In genomic region chr3:115788921-115789470, GRCh38 we compare ENCODE assay signal across 14 cellular contexts.
DNase-seq lines count a peak whose midpoint lies in the region; ATAC-seq and TF ChIP-seq lines count a peak whose summit lies in the region.
"Had no signal": no experiment of that assay in that cellular context is flagged by ENCODE, and none has a peak within 500 bp of the region (broad histone marks: within the 10 kb centered on the region; RNA-seq: fewer than 3 reads in every experiment).

No MANE protein-coding gene starts in this region.

- H3K4me1 Mint-ChIP-seq in CD4-positive, alpha-beta memory T cell: peaks cover 28 to 42% (median 33%) of the 10 kb centered on the region in 4 donors

- intact Hi-C loops in CD4-positive, alpha-beta memory T cell (cut with micrococcal nuclease): loop anchor here (10.0 kb wide), 3 partner anchors 1494 to 1734 kb away; partner anchors contain the start of genes CCDC191, QTRT2 and TIGIT

- peak overlapping the region in 1 of 7 donors; percentile 20 for H3K27ac Mint-ChIP-seq in CD4-positive, alpha-beta memory T cell
- H3K27ac Mint-ChIP-seq: activated CD4-positive, alpha-beta T cell treated with anti-CD3 and anti-CD28 coated beads, Interleukin-2, amount 10 ng/mL, durations not matched to agents 7 days and 5 days; natural killer cell; stimulated activated memory B cell treated with anti-CD40 and anti-IgM and Interleukin-4, amounts not matched to agents 10 μg/mL and 1 μg/mL and 100 μg/mL, for 72 hours had no signal

- peak; percentile 100 for DNase-seq in AG10803 (ENCODE audit: low read depth)
- DNase-seq in HT1080 (ENCODE audit: low read depth): peak; percentile 98
- DNase-seq in astrocyte of the hippocampus (ENCODE audit: low read depth, low spot score): peak; percentile 96
- DNase-seq in kidney glomerular epithelial cell (lab: John Stamatoyannopoulos, UW): peak; percentile 96
- no peak for DNase-seq in NCI-H187 (lab: John Stamatoyannopoulos, UW)
- DNase-seq in CD4-positive, alpha-beta memory T cell: no peak
- DNase-seq: activated CD4-positive, alpha-beta T cell treated with anti-CD3 and anti-CD28 coated beads, Interleukin-2, amount 10 ng/mL, durations not matched to agents 7 days and 5 days; activated naive CD4-positive, alpha-beta T cell treated with Interleukin-2 at 50 U/mL for 16 hours; effector memory CD4-positive, alpha-beta T cell; natural killer cell; SHP77 had no signal

- POLR2A ChIA-PET in CD4-positive, alpha-beta memory T cell (lab: Charles Lee; ENCODE audit: partially characterized antibody): interaction anchor here (0.6 to 1.0 kb wide), 2 partner anchors 69 to 130 kb away, joined by 3 to 4 read pairs; no protein-coding TSS in a partner anchor

- no peaks in the 10 kb centered on the region for H3K36me3 Mint-ChIP-seq in CD4-positive, alpha-beta memory T cell
- H3K36me3 Mint-ChIP-seq: natural killer cell; stimulated activated memory B cell treated with anti-CD40 and anti-IgM and Interleukin-4, amounts not matched to agents 10 μg/mL and 1 μg/mL and 100 μg/mL, for 72 hours had no signal

- peak overlapping the region in 1 of 8 donors; percentile 6 for H3K4me3 Mint-ChIP-seq in CD4-positive, alpha-beta memory T cell
- H3K4me3 Mint-ChIP-seq: activated CD4-positive, alpha-beta T cell treated with anti-CD3 and anti-CD28 coated beads, Interleukin-2, amount 10 ng/mL, durations not matched to agents 7 days and 5 days; natural killer cell; stimulated activated memory B cell treated with anti-CD40 and anti-IgM and Interleukin-4, amounts not matched to agents 10 μg/mL and 1 μg/mL and 100 μg/mL, for 72 hours had no signal

- H3K36me3 ChIP-seq in CD4-positive, alpha-beta memory T cell (ENCODE audit: insufficient read depth, low read length): no peaks in the 10 kb centered on the region

- ATAC-seq in HG03139 (IDR thresholded peaks at IDR 0.05; ENCODE audit: unreplicated experiment): no peak
- ATAC-seq in HG02973 (IDR thresholded peaks at IDR 0.05; ENCODE audit: unreplicated experiment): no peak
- ATAC-seq: natural killer cell; stimulated activated memory B cell treated with anti-CD40 and anti-IgM and Interleukin-4, amounts not matched to agents 10 μg/mL and 1 μg/mL and 100 μg/mL, for 72 hours had no signal

- H3K9me3 ChIP-seq in CD4-positive, alpha-beta memory T cell (ENCODE audit: control insufficient read depth in 1 of 2, low read length in 2 of 2): no peaks in the 10 kb centered on the region

- TF ChIP-seq CTCF in AG10803 (conservative IDR thresholded peaks at IDR 0.05; ENCODE audit: low read length): no peak

- peaks cover 24% of the 10 kb centered on the region for H3K4me1 ChIP-seq in CD4-positive, alpha-beta memory T cell (ENCODE audit: insufficient read depth, low read length)

- H3K9me3 Mint-ChIP-seq in CD4-positive, alpha-beta memory T cell: no peaks in the 10 kb centered on the region
- H3K9me3 Mint-ChIP-seq: activated CD4-positive, alpha-beta T cell treated with anti-CD3 and anti-CD28 coated beads, Interleukin-2, amount 10 ng/mL, durations not matched to agents 7 days and 5 days; natural killer cell; stimulated activated memory B cell treated with anti-CD40 and anti-IgM and Interleukin-4, amounts not matched to agents 10 μg/mL and 1 μg/mL and 100 μg/mL, for 72 hours had no signal

- H3K27ac ChIP-seq in CD4-positive, alpha-beta memory T cell (ENCODE audit: low read depth, low read length): no peak overlapping the region

- CTCF ChIA-PET in CD4-positive, alpha-beta memory T cell (lab: Charles Lee; ENCODE audit: partially characterized antibody): interaction anchor here (0.6 to 1.3 kb wide), 4 partner anchors 23 to 96 kb away, joined by 3 to 7 read pairs (median 4); no protein-coding TSS in a partner anchor

- H3K27me3 Mint-ChIP-seq in CD4-positive, alpha-beta memory T cell: no peaks in the 10 kb centered on the region
- H3K27me3 Mint-ChIP-seq: activated CD4-positive, alpha-beta T cell treated with anti-CD3 and anti-CD28 coated beads, Interleukin-2, amount 10 ng/mL, durations not matched to agents 7 days and 5 days had no signal

- no peaks in the 10 kb centered on the region for H3K27me3 ChIP-seq in CD4-positive, alpha-beta memory T cell (ENCODE audit: insufficient read depth, low read length)

- H3K4me3 ChIP-seq in AG10803 (ENCODE audit: low read length): no peak overlapping the region
- H3K4me3 ChIP-seq in CD4-positive, alpha-beta memory T cell (ENCODE audit: low read length in 2 of 2): no peak overlapping the region

Comparison
In these comparisons a context has a peak if more than half of its experiments do, and no peak if none do; other contexts are left out.
1. DNase-seq: peak in AG10803 (single experiment), HT1080 (single experiment), astrocyte of the hippocampus (single experiment) and kidney glomerular epithelial cell (single experiment); none in NCI-H187 (0 of 2) and CD4-positive, alpha-beta memory T cell (0 of 5).